In the genomic region with DNA sequence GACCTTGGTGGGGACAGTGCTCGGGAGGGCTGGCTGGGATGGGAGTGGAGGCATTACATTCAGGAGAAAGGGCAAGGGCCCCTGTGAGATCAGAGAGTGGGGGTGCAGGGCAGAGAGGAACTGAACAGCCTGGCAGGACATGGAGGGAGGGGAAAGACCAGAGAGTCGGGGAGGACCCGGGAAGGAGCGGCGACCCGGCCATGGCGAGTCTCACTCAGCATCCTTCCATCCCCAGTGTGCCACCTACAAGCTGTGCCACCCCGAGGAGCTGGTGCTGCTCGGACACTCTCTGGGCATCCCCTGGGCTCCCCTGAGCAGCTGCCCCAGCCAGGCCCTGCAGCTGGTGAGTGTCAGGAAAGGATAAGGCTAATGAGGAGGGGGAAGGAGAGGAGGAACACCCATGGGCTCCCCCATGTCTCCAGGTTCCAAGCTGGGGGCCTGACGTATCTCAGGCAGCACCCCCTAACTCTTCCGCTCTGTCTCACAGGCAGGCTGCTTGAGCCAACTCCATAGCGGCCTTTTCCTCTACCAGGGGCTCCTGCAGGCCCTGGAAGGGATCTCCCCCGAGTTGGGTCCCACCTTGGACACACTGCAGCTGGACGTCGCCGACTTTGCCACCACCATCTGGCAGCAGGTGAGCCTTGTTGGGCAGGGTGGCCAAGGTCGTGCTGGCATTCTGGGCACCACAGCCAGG, we compare ENCODE assay signal across 28 cellular contexts. TPM values are rescaled to one million over a fixed set of nuclear protein-coding genes. Genes with fewer than 3 reads are reported as not detected.
DNase-seq lines count a peak whose midpoint lies in the region; ATAC-seq, FAIRE-seq and TF ChIP-seq lines count a peak whose summit lies in the region.
"Had no signal": no experiment of that assay in that cellular context is flagged by ENCODE, and none has a peak within 500 bp of the region (broad histone marks: within the 10 kb centered on the region; RNA-seq: fewer than 3 reads in every experiment).

No MANE protein-coding gene starts in this region.

- peaks cover 2% of the 10 kb centered on the region for H3K27me3 Mint-ChIP-seq in neural progenitor cell (ENCODE audit: insufficient read depth, low read depth)

- TF ChIP-seq EP300 in HepG2 (IDR thresholded peaks at IDR 0.05; ENCODE audit: low read depth in 2 of 2, low read length in 2 of 2): no peak
- TF ChIP-seq EP300 in HepG2 (CRISPR knock-in tag; IDR thresholded peaks at IDR 0.05; ENCODE audit: borderline replicate concordance): no peak

- peak overlapping the region; percentile 46 for H3K27ac Mint-ChIP-seq in neural progenitor cell
- H3K27ac Mint-ChIP-seq: activated CD4-positive, alpha-beta memory T cell treated with anti-CD3 and anti-CD28 coated beads, Interleukin-2, amount 10 ng/mL, durations not matched to agents 7 days and 5 days; nephron progenitor cell; T-helper 2 cell treated with Interferon-gamma antibody and Interleukin-4, amounts not matched to agents 5 μg/mL and 100 μg/mL, for 36 hours had no signal

- intact Hi-C loops in HepG2 (cut with micrococcal nuclease; ENCODE audit: unreplicated experiment): loop anchor here (2.0 kb wide), 1 partner anchor 59 kb away; no protein-coding TSS in a partner anchor
- intact Hi-C loops in right lobe of liver (cut with DNase I): loop anchor here (10.0 kb wide), 4 partner anchors 59 to 179 kb away; partner anchors contain the start of gene RAPGEFL1 (in 1 of the 2)
- intact Hi-C loops in mammary epithelial cell (cut with micrococcal nuclease): no loop called here

- no peak overlapping the region for H2AFZ ChIP-seq in HepG2 (ENCODE audit: low read length)
- H2AFZ ChIP-seq in mammary epithelial cell (ENCODE audit: low read depth, low read length): no peak overlapping the region
- H2AFZ ChIP-seq in neural progenitor cell (replicated peaks): no peak overlapping the region

- no peak for TF ChIP-seq RAD21 in HepG2 (CRISPR knock-in tag; IDR thresholded peaks at IDR 0.05)

- peaks cover 34% of the 10 kb centered on the region for H3K4me1 ChIP-seq in HepG2 (ENCODE audit: insufficient read depth, low read length)
- no peaks in the 10 kb centered on the region for H3K4me1 ChIP-seq in right lobe of liver
- peaks cover 66% of the 10 kb centered on the region for H3K4me1 ChIP-seq in mammary epithelial cell (ENCODE audit: insufficient read depth, low read length)
- H3K4me1 ChIP-seq in neural progenitor cell: peaks cover 31% of the 10 kb centered on the region

- POLR2A ChIA-PET in HepG2 (lab: Yijun Ruan, JAX): interaction anchor here (0.6 to 2.6 kb wide), 6 partner anchors 60 to 124 kb away, joined by 3 to 14 read pairs (median 8); partner anchors contain the start of genes CASC3 and NR1D1

- no peak for FAIRE-seq in HepG2 (lab: Jason Lieb, UNC)
- FAIRE-seq: A549, GM19239, HTR-8/SVneo had no signal

- no TSS peak for BruUV-seq in HepG2 (replicated peaks; lab: Mats Ljungman, UMichigan)
- BruUV-seq in mammary epithelial cell (replicated peaks; lab: Mats Ljungman, UMichigan): no TSS peak

- dilution Hi-C loops in mammary epithelial cell (cut with HindIII; ENCODE audit: low sequenced_read_pairs): no loop called here

- peaks cover 38% of the 10 kb centered on the region for H3K4me1 Mint-ChIP-seq in neural progenitor cell

- H3K4me3 ChIP-seq in HepG2 (replicated peaks in 1 of 3; ENCODE audit: insufficient read depth in 1 of 3, low read depth in 2 of 3, low read length in 3 of 3): no peak overlapping the region
- H3K4me3 ChIP-seq in right lobe of liver: no peak overlapping the region
- H3K4me3 ChIP-seq in mammary epithelial cell (replicated peaks in 1 of 3; ENCODE audit: insufficient read depth in 1 of 3, low read depth in 2 of 3, low read length in 3 of 3): no peak overlapping the region
- no peak overlapping the region for H3K4me3 ChIP-seq in neural progenitor cell
- H3K4me3 ChIP-seq: A549, HAP-1 had no signal

- ATAC-seq in HepG2 (no peak), right lobe of liver (no peak)
- ATAC-seq: Panc1 had no signal

- WGBS in HepG2 (ENCODE audit: low lambda C conversion rate): 66% methylated on average over 17 of the region's 17 CpGs
- 50% methylated on average over 7 of the region's 17 CpGs for WGBS in right lobe of liver (ENCODE audit: insufficient coverage, low coverage, low lambda C conversion rate, missing lambda C conversion rate)
- WGBS in mammary epithelial cell (ENCODE audit: low coverage, missing lambda C conversion rate): 89% methylated on average over 15 of the region's 17 CpGs

- in situ Hi-C loops in HepG2 (cut with HindIII; ENCODE audit: extremely low pct_ligation_motif_present, low pct_unique_long_range_greater_than_20kb): loop anchor here (10.0 kb wide), 1 partner anchor 269 kb away; the partner anchor contains the start of gene CDC6
- in situ Hi-C loops in mammary epithelial cell (cut with MboI; ENCODE audit: low sequenced_read_pairs in 2 of 2): no loop called here

- H3K4me3 Mint-ChIP-seq in neural progenitor cell: no peak overlapping the region
- H3K4me3 Mint-ChIP-seq: activated CD4-positive, alpha-beta memory T cell treated with anti-CD3 and anti-CD28 coated beads, Interleukin-2, amount 10 ng/mL, durations not matched to agents 7 days and 5 days; nephron progenitor cell; T-helper 2 cell treated with Interferon-gamma antibody and Interleukin-4, amounts not matched to agents 5 μg/mL and 100 μg/mL, for 36 hours had no signal

- no peak overlapping the region for H3K9ac ChIP-seq in HepG2 (ENCODE audit: insufficient read depth, low read depth, low read length)
- no peak overlapping the region for H3K9ac ChIP-seq in mammary epithelial cell (ENCODE audit: insufficient read depth, low read length)
- no peak overlapping the region for H3K9ac ChIP-seq in neural progenitor cell

- H3K9me3 ChIP-seq in HepG2 (ENCODE audit: low read length): no peaks in the 10 kb centered on the region
- no peaks in the 10 kb centered on the region for H3K9me3 ChIP-seq in right lobe of liver
- H3K9me3 ChIP-seq in mammary epithelial cell (replicated peaks; ENCODE audit: insufficient read depth, low read length): no peaks in the 10 kb centered on the region
- H3K9me3 ChIP-seq in neural progenitor cell (ENCODE audit: low read depth): no peaks in the 10 kb centered on the region
- H3K9me3 ChIP-seq: A549, HAP-1 had no signal

- TF ChIP-seq CTCF in HepG2 (CRISPR knock-in tag; IDR thresholded peaks at IDR 0.05) (no peak), right lobe of liver (IDR thresholded peaks at IDR 0.05) (no peak), mammary epithelial cell (conservative IDR thresholded peaks at IDR 0.05 in 1 of 2, IDR thresholded peaks at IDR 0.05 in 1 of 2; ENCODE audit: extremely low read depth in 1 of 2, insufficient read depth in 1 of 2, low read depth in 1 of 2, low read length in 2 of 2) (no peak), neural progenitor cell (IDR thresholded peaks at IDR 0.05) (no peak)

- H3K79me2 ChIP-seq in HepG2 (ENCODE audit: insufficient read depth, low read length) (no peaks in the 10 kb centered on the region), mammary epithelial cell (ENCODE audit: insufficient read depth, low read length) (peaks cover 14% of the 10 kb centered on the region), neural progenitor cell (ENCODE audit: low read depth) (no peaks in the 10 kb centered on the region)

- H4K20me1 ChIP-seq in HepG2 (ENCODE audit: insufficient read depth, low read length) (no peaks in the 10 kb centered on the region), mammary epithelial cell (ENCODE audit: insufficient read depth, low read length) (no peaks in the 10 kb centered on the region), neural progenitor cell (ENCODE audit: low read depth) (peaks cover 4% of the 10 kb centered on the region)

- peaks cover 11 to 12% of the 10 kb centered on the region in 2 experiments; a peak in 4 of 5 replicates for H3K36me3 ChIP-seq in HepG2 (replicated peaks in 1 of 2; ENCODE audit: control insufficient read depth in 1 of 2, insufficient read depth in 2 of 2, low read length in 2 of 2)
- peaks cover 0 to 8% (median 1%) of the 10 kb centered on the region in 4 donors for H3K36me3 ChIP-seq in right lobe of liver
- H3K36me3 ChIP-seq in mammary epithelial cell (ENCODE audit: insufficient read depth, low read length): peaks cover 6% of the 10 kb centered on the region
- H3K36me3 ChIP-seq in neural progenitor cell: no peaks in the 10 kb centered on the region

- CTCF ChIA-PET in HepG2 (lab: Yijun Ruan, JAX; ENCODE audit: low intra/inter-chr PET ratio, low total read pairs): no interaction called here
- CTCF ChIA-PET in mammary epithelial cell (lab: Charles Lee; ENCODE audit: low non-redundant PET): interaction anchor here (1.6 kb wide), 1 partner anchor 10 kb away, joined by 4 read pairs; no protein-coding TSS in a partner anchor

- TF ChIP-seq POLR2A in HepG2 (IDR thresholded peaks at IDR 0.05; ENCODE audit: insufficient read depth in 1 of 2, low read depth in 2 of 2, low read length in 2 of 2) (no peak), right lobe of liver (IDR thresholded peaks at IDR 0.05) (no peak)

- peaks cover 21% of the 10 kb centered on the region for H3F3A ChIP-seq in neural progenitor cell (ENCODE audit: low read depth)

- DNase-seq in HepG2 (ENCODE audit: low spot score) (no peak), right lobe of liver (no peak), mammary epithelial cell (no peak), neural progenitor cell (ENCODE audit: low spot score) (no peak), inferior parietal cortex (ENCODE audit: extremely low spot score) (no peak), SIG-M5 treated with dmso at 0.1 percent for 504 hours (lab: John Stamatoyannopoulos, UW; ENCODE audit: unreplicated experiment) (no peak), COR-L47 (lab: John Stamatoyannopoulos, UW) (no peak)
- DNase-seq in stimulated activated CD4-positive, alpha-beta T cell treated with anti-CD3 and anti-CD28 coated beads, Interleukin-12 subunit alpha, Interleukin-12 subunit beta, amount 100 ng/mL, for 4 hours: no peak
- DNase-seq: activated CD4-positive, alpha-beta memory T cell treated with anti-CD3 and anti-CD28 coated beads, Interleukin-2, amount 10 ng/mL, durations not matched to agents 7 days and 5 days; activated CD4-positive, CD25-positive, alpha-beta regulatory T cell; activated naive CD4-positive, alpha-beta T cell treated with Interleukin-2 at 50 U/mL for 16 hours; activated T-cell treated with anti-CD3 and anti-CD28 coated beads, Interleukin-2, amount 50 U/mL, for 1 hour; anterior cingulate cortex; central memory CD4-positive, alpha-beta T cell; kidney glomerular epithelial cell; NCI-H1092 treated with DMSO at 0.1 percent for 48 hours; NCI-H2081 treated with DMSO at 0.1 percent for 48 hours; nephron progenitor cell had no signal

- H3K27me3 ChIP-seq in HepG2 (ENCODE audit: control insufficient read depth in 1 of 2, insufficient read depth in 2 of 2, low read length in 2 of 2): no peaks in the 10 kb centered on the region
- H3K27me3 ChIP-seq in right lobe of liver: no peaks in the 10 kb centered on the region
- no peaks in the 10 kb centered on the region for H3K27me3 ChIP-seq in mammary epithelial cell (ENCODE audit: insufficient read depth, low read length)
- no peaks in the 10 kb centered on the region for H3K27me3 ChIP-seq in neural progenitor cell

- H3K9me3 Mint-ChIP-seq in neural progenitor cell: no peaks in the 10 kb centered on the region
- H3K9me3 Mint-ChIP-seq: activated CD4-positive, alpha-beta memory T cell treated with anti-CD3 and anti-CD28 coated beads, Interleukin-2, amount 10 ng/mL, durations not matched to agents 7 days and 5 days; nephron progenitor cell; T-helper 2 cell treated with Interferon-gamma antibody and Interleukin-4, amounts not matched to agents 5 μg/mL and 100 μg/mL, for 36 hours had no signal

- no peak overlapping the region for H3K27ac ChIP-seq in HepG2 (ENCODE audit: extremely low read length, insufficient read depth, low read length)
- H3K27ac ChIP-seq in right lobe of liver: no peak overlapping the region
- no peak overlapping the region for H3K27ac ChIP-seq in mammary epithelial cell (ENCODE audit: insufficient read depth, low read depth, low read length)
- no peak overlapping the region for H3K27ac ChIP-seq in neural progenitor cell
- H3K27ac ChIP-seq: C4-2B had no signal

- H3K36me3 Mint-ChIP-seq in neural progenitor cell: peaks cover 4% of the 10 kb centered on the region

- H3K4me2 ChIP-seq in HepG2 (ENCODE audit: low read depth, low read length) (no peak overlapping the region), mammary epithelial cell (ENCODE audit: insufficient read depth, low read depth, low read length) (peak overlapping the region; percentile 11), neural progenitor cell (no peak overlapping the region)
- H3K4me2 ChIP-seq: A549 had no signal

RNA-seq across cellular contexts. Expression of gene CSF3, which starts 0.9 kb away (rescaled TPM):
- not detected in 2 replicates for total RNA-seq in HepG2 (2016; rRNA removed; fragmentation: Illumina TruSeq; extraction: Trizol)
- not detected in 2 replicates for total RNA-seq in HepG2 (2016; cell fraction: cytosol; rRNA removed; fragmentation: Illumina TruSeq; extraction: Trizol; ENCODE audit: low read depth)
- total RNA-seq in HepG2 (2016; cell fraction: insoluble cytoplasmic fraction; rRNA removed; fragmentation: Illumina TruSeq; extraction: Trizol): not detected in 2 replicates
- not detected in 2 replicates for total RNA-seq in HepG2 (2016; cell fraction: membrane; rRNA removed; fragmentation: Illumina TruSeq; extraction: Trizol)
- not detected in 2 replicates for total RNA-seq in HepG2 (2016; cell fraction: nucleus; rRNA removed; fragmentation: Illumina TruSeq; extraction: Trizol)
- 0.07 and 0.09 TPM in 2 replicates for polyA plus RNA-seq in HepG2 (2011; rRNA removed)
- 0.03 and 0.12 TPM in 2 replicates for polyA plus RNA-seq in HepG2 (2011; cell fraction: cytosol; rRNA removed)
- 0.23 and 0.47 TPM in 2 replicates for polyA plus RNA-seq in HepG2 (2011; cell fraction: nucleus; rRNA removed)
- polyA plus RNA-seq in HepG2 (2012): not detected in 2 replicates
- not detected in 2 replicates for polyA plus RNA-seq in HepG2 (2016; cell fraction: cytosol; fragmentation: Illumina TruSeq; extraction: Trizol; ENCODE audit: low read depth)
- not detected in 2 replicates for polyA plus RNA-seq in HepG2 (2016; cell fraction: insoluble cytoplasmic fraction; fragmentation: Illumina TruSeq; extraction: Trizol; ENCODE audit: low read depth)
- polyA plus RNA-seq in HepG2 (2016; cell fraction: membrane; fragmentation: Illumina TruSeq; extraction: Trizol; ENCODE audit: low read depth): not detected in 2 replicates
- 0.39 TPM in 1 of 2 replicates, not detected in the other for polyA plus RNA-seq in HepG2 (2016; cell fraction: nucleus; fragmentation: Illumina TruSeq; extraction: Trizol; ENCODE audit: insufficient read depth, low read depth)
- 0.40 TPM in 1 of 2 replicates, not detected in the other for polyA minus RNA-seq in HepG2 (2011; rRNA and poly(A)+ RNA removed; ENCODE audit: low replicate concordance)
- not detected in 2 replicates for polyA minus RNA-seq in HepG2 (2011; cell fraction: cytosol; rRNA and poly(A)+ RNA removed)
- not detected in 2 replicates for polyA minus RNA-seq in HepG2 (2011; cell fraction: nucleus; rRNA and poly(A)+ RNA removed)
- total RNA-seq in right lobe of liver: under 1 TPM in 1 of 6 experiments, not detected in 5; 0.31 TPM
- 1 to 10 TPM in 1 of 2 donors, not detected in 1; 8.2 TPM for total RNA-seq in mammary epithelial cell
- polyA plus RNA-seq in mammary epithelial cell: 5.1 TPM
- not detected for polyA minus RNA-seq in mammary epithelial cell
- not detected in 2 replicates for total RNA-seq in neural progenitor cell (ENCODE audit: low replicate concordance)
- total RNA-seq: activated CD4-positive, alpha-beta memory T cell treated with anti-CD3 and anti-CD28 coated beads, Interleukin-2, amount 10 ng/mL, durations not matched to agents 7 days and 5 days; NCI-H460 had no signal
- polyA plus RNA-seq: A549 had no signal

RNA-seq across cellular contexts. Expression of gene PSMD3, which starts 35.5 kb away (rescaled TPM):
- 114 and 146 TPM in 2 replicates for total RNA-seq in HepG2 (2016; rRNA removed; fragmentation: Illumina TruSeq; extraction: Trizol)
- total RNA-seq in HepG2 (2016; cell fraction: cytosol; rRNA removed; fragmentation: Illumina TruSeq; extraction: Trizol; ENCODE audit: low read depth): 19.9 and 20.3 TPM in 2 replicates
- total RNA-seq in HepG2 (2016; cell fraction: insoluble cytoplasmic fraction; rRNA removed; fragmentation: Illumina TruSeq; extraction: Trizol): 99.4 and 154 TPM in 2 replicates
- 37.5 and 39.8 TPM in 2 replicates for total RNA-seq in HepG2 (2016; cell fraction: membrane; rRNA removed; fragmentation: Illumina TruSeq; extraction: Trizol)
- 88.8 and 102 TPM in 2 replicates for total RNA-seq in HepG2 (2016; cell fraction: nucleus; rRNA removed; fragmentation: Illumina TruSeq; extraction: Trizol)
- polyA plus RNA-seq in HepG2 (2011; rRNA removed): 97.4 and 118 TPM in 2 replicates
- polyA plus RNA-seq in HepG2 (2011; cell fraction: cytosol; rRNA removed): 82.0 and 93.0 TPM in 2 replicates
- 117 and 120 TPM in 2 replicates for polyA plus RNA-seq in HepG2 (2011; cell fraction: nucleus; rRNA removed)
- 97.2 and 131 TPM in 2 replicates for polyA plus RNA-seq in HepG2 (2012)
- polyA plus RNA-seq in HepG2 (2016; cell fraction: cytosol; fragmentation: Illumina TruSeq; extraction: Trizol; ENCODE audit: low read depth): 14.5 and 14.8 TPM in 2 replicates
- polyA plus RNA-seq in HepG2 (2016; cell fraction: insoluble cytoplasmic fraction; fragmentation: Illumina TruSeq; extraction: Trizol; ENCODE audit: low read depth): 110 and 126 TPM in 2 replicates
- 20.5 and 22.5 TPM in 2 replicates for polyA plus RNA-seq in HepG2 (2016; cell fraction: membrane; fragmentation: Illumina TruSeq; extraction: Trizol; ENCODE audit: low read depth)
- polyA plus RNA-seq in HepG2 (2016; cell fraction: nucleus; fragmentation: Illumina TruSeq; extraction: Trizol; ENCODE audit: insufficient read depth, low read depth): 160 and 165 TPM in 2 replicates
- 151 and 161 TPM in 2 replicates for polyA minus RNA-seq in HepG2 (2011; rRNA and poly(A)+ RNA removed; ENCODE audit: low replicate concordance)
- polyA minus RNA-seq in HepG2 (2011; cell fraction: cytosol; rRNA and poly(A)+ RNA removed): 49.5 and 51.3 TPM in 2 replicates
- 34.4 and 36.3 TPM in 2 replicates for polyA minus RNA-seq in HepG2 (2011; cell fraction: nucleus; rRNA and poly(A)+ RNA removed)
- 10 to 100 TPM; 58.3 to 85.3 (median 67.4) TPM for total RNA-seq in right lobe of liver
- 100 to 1,000 TPM; 112 to 159 TPM for total RNA-seq in mammary epithelial cell
- polyA plus RNA-seq in mammary epithelial cell: 184 TPM
- 160 TPM for polyA minus RNA-seq in mammary epithelial cell
- total RNA-seq in neural progenitor cell (ENCODE audit: low replicate concordance): 71.6 and 131 TPM in 2 replicates

RNA-seq across cellular contexts. Expression of gene MED24, which starts 38.1 kb away (rescaled TPM):
- total RNA-seq in HepG2 (2016; rRNA removed; fragmentation: Illumina TruSeq; extraction: Trizol) (51.1 and 66.5 TPM in 2 replicates), right lobe of liver (10 to 100 TPM; 29.0 to 38.2 (median 35.9) TPM), mammary epithelial cell (10 to 100 TPM; 59.3 to 85.6 TPM), neural progenitor cell (ENCODE audit: low replicate concordance) (64.3 and 109 TPM in 2 replicates)
- 14.5 and 17.6 TPM in 2 replicates for total RNA-seq in HepG2 (2016; cell fraction: cytosol; rRNA removed; fragmentation: Illumina TruSeq; extraction: Trizol; ENCODE audit: low read depth)
- 50.7 and 65.1 TPM in 2 replicates for total RNA-seq in HepG2 (2016; cell fraction: insoluble cytoplasmic fraction; rRNA removed; fragmentation: Illumina TruSeq; extraction: Trizol)
- total RNA-seq in HepG2 (2016; cell fraction: membrane; rRNA removed; fragmentation: Illumina TruSeq; extraction: Trizol): 26.0 and 27.2 TPM in 2 replicates
- 65.1 and 70.6 TPM in 2 replicates for total RNA-seq in HepG2 (2016; cell fraction: nucleus; rRNA removed; fragmentation: Illumina TruSeq; extraction: Trizol)
- polyA plus RNA-seq in HepG2 (2011; rRNA removed) (67.7 and 78.0 TPM in 2 replicates), mammary epithelial cell (91.2 TPM)
- 28.7 and 32.2 TPM in 2 replicates for polyA plus RNA-seq in HepG2 (2011; cell fraction: cytosol; rRNA removed)
- 613 and 896 TPM in 2 replicates for polyA plus RNA-seq in HepG2 (2011; cell fraction: nucleus; rRNA removed)
- 70.6 and 74.6 TPM in 2 replicates for polyA plus RNA-seq in HepG2 (2012)
- 9.7 and 12.0 TPM in 2 replicates for polyA plus RNA-seq in HepG2 (2016; cell fraction: cytosol; fragmentation: Illumina TruSeq; extraction: Trizol; ENCODE audit: low read depth)
- 46.8 and 59.5 TPM in 2 replicates for polyA plus RNA-seq in HepG2 (2016; cell fraction: insoluble cytoplasmic fraction; fragmentation: Illumina TruSeq; extraction: Trizol; ENCODE audit: low read depth)
- 20.4 and 23.8 TPM in 2 replicates for polyA plus RNA-seq in HepG2 (2016; cell fraction: membrane; fragmentation: Illumina TruSeq; extraction: Trizol; ENCODE audit: low read depth)
- 182 and 188 TPM in 2 replicates for polyA plus RNA-seq in HepG2 (2016; cell fraction: nucleus; fragmentation: Illumina TruSeq; extraction: Trizol; ENCODE audit: insufficient read depth, low read depth)
- 133 and 240 TPM in 2 replicates for polyA minus RNA-seq in HepG2 (2011; rRNA and poly(A)+ RNA removed; ENCODE audit: low replicate concordance)
- polyA minus RNA-seq in HepG2 (2011; cell fraction: cytosol; rRNA and poly(A)+ RNA removed): 49.1 and 58.4 TPM in 2 replicates
- 159 and 161 TPM in 2 replicates for polyA minus RNA-seq in HepG2 (2011; cell fraction: nucleus; rRNA and poly(A)+ RNA removed)
- 116 TPM for polyA minus RNA-seq in mammary epithelial cell

RNA-seq across cellular contexts. Expression of gene THRA, which starts 46.6 kb away (rescaled TPM):
- total RNA-seq in HepG2 (2016; rRNA removed; fragmentation: Illumina TruSeq; extraction: Trizol) (9.9 and 10.4 TPM in 2 replicates), right lobe of liver (1 to 10 TPM; 3.7 to 9.4 (median 7.7) TPM), mammary epithelial cell (10 to 100 TPM; 10.8 to 11.7 TPM), neural progenitor cell (ENCODE audit: low replicate concordance) (14.5 and 20.8 TPM in 2 replicates)
- total RNA-seq in HepG2 (2016; cell fraction: cytosol; rRNA removed; fragmentation: Illumina TruSeq; extraction: Trizol; ENCODE audit: low read depth): 4.9 and 5.0 TPM in 2 replicates
- 8.1 and 10.9 TPM in 2 replicates for total RNA-seq in HepG2 (2016; cell fraction: insoluble cytoplasmic fraction; rRNA removed; fragmentation: Illumina TruSeq; extraction: Trizol)
- 12.8 TPM in 2 replicates for total RNA-seq in HepG2 (2016; cell fraction: membrane; rRNA removed; fragmentation: Illumina TruSeq; extraction: Trizol)
- 5.9 and 6.8 TPM in 2 replicates for total RNA-seq in HepG2 (2016; cell fraction: nucleus; rRNA removed; fragmentation: Illumina TruSeq; extraction: Trizol)
- polyA plus RNA-seq in HepG2 (2011; rRNA removed) (8.0 and 8.6 TPM in 2 replicates), mammary epithelial cell (10.0 TPM)
- 7.7 and 8.0 TPM in 2 replicates for polyA plus RNA-seq in HepG2 (2011; cell fraction: cytosol; rRNA removed)
- polyA plus RNA-seq in HepG2 (2011; cell fraction: nucleus; rRNA removed): 12.1 and 13.6 TPM in 2 replicates
- polyA plus RNA-seq in HepG2 (2012): 11.6 and 15.5 TPM in 2 replicates
- 4.3 TPM in 2 replicates for polyA plus RNA-seq in HepG2 (2016; cell fraction: cytosol; fragmentation: Illumina TruSeq; extraction: Trizol; ENCODE audit: low read depth)
- 8.0 and 12.4 TPM in 2 replicates for polyA plus RNA-seq in HepG2 (2016; cell fraction: insoluble cytoplasmic fraction; fragmentation: Illumina TruSeq; extraction: Trizol; ENCODE audit: low read depth)
- polyA plus RNA-seq in HepG2 (2016; cell fraction: membrane; fragmentation: Illumina TruSeq; extraction: Trizol; ENCODE audit: low read depth): 9.9 and 10.7 TPM in 2 replicates
- 11.5 and 12.3 TPM in 2 replicates for polyA plus RNA-seq in HepG2 (2016; cell fraction: nucleus; fragmentation: Illumina TruSeq; extraction: Trizol; ENCODE audit: insufficient read depth, low read depth)
- polyA minus RNA-seq in HepG2 (2011; rRNA and poly(A)+ RNA removed; ENCODE audit: low replicate concordance): 14.3 and 17.9 TPM in 2 replicates
- 5.3 and 7.4 TPM in 2 replicates for polyA minus RNA-seq in HepG2 (2011; cell fraction: cytosol; rRNA and poly(A)+ RNA removed)
- 7.2 and 7.5 TPM in 2 replicates for polyA minus RNA-seq in HepG2 (2011; cell fraction: nucleus; rRNA and poly(A)+ RNA removed)
- 33.1 TPM for polyA minus RNA-seq in mammary epithelial cell

RNA-seq across cellular contexts. Expression of gene GSDMA, which starts 53.3 kb away (rescaled TPM):
- total RNA-seq in HepG2 (2016; rRNA removed; fragmentation: Illumina TruSeq; extraction: Trizol): not detected in 2 replicates
- total RNA-seq in HepG2 (2016; cell fraction: cytosol; rRNA removed; fragmentation: Illumina TruSeq; extraction: Trizol; ENCODE audit: low read depth): not detected in 2 replicates
- total RNA-seq in HepG2 (2016; cell fraction: insoluble cytoplasmic fraction; rRNA removed; fragmentation: Illumina TruSeq; extraction: Trizol): not detected in 2 replicates
- total RNA-seq in HepG2 (2016; cell fraction: membrane; rRNA removed; fragmentation: Illumina TruSeq; extraction: Trizol): not detected in 2 replicates
- total RNA-seq in HepG2 (2016; cell fraction: nucleus; rRNA removed; fragmentation: Illumina TruSeq; extraction: Trizol): not detected in 2 replicates
- polyA plus RNA-seq in HepG2 (2011; rRNA removed): 0.07 TPM in 1 of 2 replicates, not detected in the other
- 0.08 TPM in 1 of 2 replicates, not detected in the other for polyA plus RNA-seq in HepG2 (2011; cell fraction: cytosol; rRNA removed)
- not detected in 2 replicates for polyA plus RNA-seq in HepG2 (2011; cell fraction: nucleus; rRNA removed)
- not detected in 2 replicates for polyA plus RNA-seq in HepG2 (2012)
- not detected in 2 replicates for polyA plus RNA-seq in HepG2 (2016; cell fraction: cytosol; fragmentation: Illumina TruSeq; extraction: Trizol; ENCODE audit: low read depth)
- not detected in 2 replicates for polyA plus RNA-seq in HepG2 (2016; cell fraction: insoluble cytoplasmic fraction; fragmentation: Illumina TruSeq; extraction: Trizol; ENCODE audit: low read depth)
- polyA plus RNA-seq in HepG2 (2016; cell fraction: membrane; fragmentation: Illumina TruSeq; extraction: Trizol; ENCODE audit: low read depth): not detected in 2 replicates
- polyA plus RNA-seq in HepG2 (2016; cell fraction: nucleus; fragmentation: Illumina TruSeq; extraction: Trizol; ENCODE audit: insufficient read depth, low read depth): not detected in 2 replicates
- not detected in 2 replicates for polyA minus RNA-seq in HepG2 (2011; rRNA and poly(A)+ RNA removed; ENCODE audit: low replicate concordance)
- polyA minus RNA-seq in HepG2 (2011; cell fraction: cytosol; rRNA and poly(A)+ RNA removed): not detected in 2 replicates
- polyA minus RNA-seq in HepG2 (2011; cell fraction: nucleus; rRNA and poly(A)+ RNA removed): not detected in 2 replicates
- under 1 TPM in 2 of 6 experiments, not detected in 4; 0.42 to 0.99 TPM for total RNA-seq in right lobe of liver
- total RNA-seq in mammary epithelial cell: 10 to 100 TPM in 1 of 2 donors, under 1 TPM in 1; 0.67 to 12.7 TPM
- 7.8 TPM for polyA plus RNA-seq in mammary epithelial cell
- polyA minus RNA-seq in mammary epithelial cell: 2.5 TPM
- 0.09 TPM in 1 of 2 replicates, not detected in the other for total RNA-seq in neural progenitor cell (ENCODE audit: low replicate concordance)
- total RNA-seq: LHCN-M2, NCI-H460, pulmonary artery endothelial cell had no signal
- polyA plus RNA-seq: A549 had no signal
